Comparison of ENCODE assay signal across 8 cellular contexts in the genomic region with DNA sequence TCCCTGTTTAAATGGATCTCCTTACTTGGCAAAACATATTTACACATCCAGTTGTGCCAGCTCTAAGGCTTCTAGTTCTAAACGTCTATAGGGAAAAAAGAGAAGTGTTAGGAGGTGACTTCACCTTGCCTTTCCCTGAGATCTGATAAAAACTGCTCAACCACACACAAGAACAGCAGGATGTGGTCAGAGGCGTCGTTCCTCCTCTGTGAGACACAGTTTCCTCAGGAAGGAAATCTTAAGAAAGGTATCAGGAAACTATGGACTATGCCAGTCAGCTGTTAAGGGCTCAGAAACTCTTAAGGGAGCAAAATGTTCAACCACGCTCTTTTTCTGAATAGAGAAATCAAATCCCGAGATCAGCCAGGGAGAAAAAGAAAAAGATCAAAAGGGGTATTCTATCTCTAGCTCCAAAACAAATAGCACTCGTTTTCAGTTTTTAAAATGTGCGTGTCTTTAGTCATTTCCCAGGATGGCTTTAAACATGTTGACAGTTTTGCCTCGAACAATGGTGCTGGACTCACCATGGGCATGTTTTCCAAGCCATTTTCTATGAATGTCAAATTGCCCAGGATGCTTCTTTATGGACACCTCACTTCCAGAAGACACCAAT.
DNase-seq lines count a peak whose midpoint lies in the region; ATAC-seq and TF ChIP-seq lines count a peak whose summit lies in the region.

No MANE protein-coding gene starts in this region.

- peaks cover 8% of the 10 kb centered on the region for H3K9me3 Mint-ChIP-seq in activated CD4-positive, alpha-beta memory T cell treated with anti-CD3 and anti-CD28 coated beads for 36 hours

- peak overlapping the region; percentile 35 to 75 (median 57) for H3K27ac ChIP-seq in heart left ventricle

- DNase-seq in AG08395 (ENCODE audit: low spot score) (peak; percentile 44), HT1080 (ENCODE audit: low read depth) (peak; percentile 97), heart left ventricle (peak in 4 of 5 donors; percentile 20 to 53 (median 28)), iPS-NIHi7 (ENCODE audit: extremely low spot score) (no peak), NCI-H748 (lab: John Stamatoyannopoulos, UW; ENCODE audit: unreplicated experiment) (no peak)
- peak; percentile 55 for DNase-seq in activated CD4-positive, alpha-beta memory T cell treated with anti-CD3 and anti-CD28 coated beads for 36 hours
- DNase-seq in stimulated activated naive CD4-positive, alpha-beta T cell treated with Interleukin-2 at 50 U/mL for 16 hours (lab: John Stamatoyannopoulos, UW), result peak; percentile 1

- 37 to 46% (median 40%) methylated on average over 8 of the region's 8 CpGs for WGBS in heart left ventricle, 4 donors

- no peak for TF ChIP-seq CTCF in heart left ventricle (IDR thresholded peaks at IDR 0.05)

- POLR2A ChIA-PET in activated CD4-positive, alpha-beta memory T cell treated with anti-CD3 and anti-CD28 coated beads for 36 hours (lab: Charles Lee), result no interaction called here

- intact Hi-C loops in activated CD4-positive, alpha-beta memory T cell treated with anti-CD3 and anti-CD28 coated beads for 36 hours (cut with micrococcal nuclease), result loop anchor here (2.0 kb wide), 1 partner anchor 16 kb away; no protein-coding TSS in a partner anchor
- intact Hi-C loops in heart left ventricle (cut with DNase I), result loop anchor here in 2 of 10 donors (5.0 to 10.0 kb wide), 3 partner anchors 60 to 70 kb away; no protein-coding TSS in a partner anchor

- CTCF ChIA-PET in activated CD4-positive, alpha-beta memory T cell treated with anti-CD3 and anti-CD28 coated beads for 36 hours (lab: Charles Lee), result no interaction called here

- H3K4me3 ChIP-seq in heart left ventricle, result peak overlapping the region in 1 of 12 donors; percentile 8

- no peaks in the 10 kb centered on the region for H3K27me3 ChIP-seq in heart left ventricle

- no peaks in the 10 kb centered on the region for H3K36me3 Mint-ChIP-seq in activated CD4-positive, alpha-beta memory T cell treated with anti-CD3 and anti-CD28 coated beads for 36 hours

- H3K9me3 ChIP-seq in heart left ventricle, result no peaks in the 10 kb centered on the region

- H3K36me3 ChIP-seq in heart left ventricle, result no peaks in the 10 kb centered on the region

- TF ChIP-seq POLR2A in heart left ventricle (IDR thresholded peaks at IDR 0.05), result no peak

- H3K4me1 Mint-ChIP-seq in activated CD4-positive, alpha-beta memory T cell treated with anti-CD3 and anti-CD28 coated beads for 36 hours (ENCODE audit: low read depth), result peaks cover 35% of the 10 kb centered on the region

- H3K4me1 ChIP-seq in heart left ventricle, result peaks cover 0 to 23% (median 0%) of the 10 kb centered on the region in 12 donors

- H3K27me3 Mint-ChIP-seq in activated CD4-positive, alpha-beta memory T cell treated with anti-CD3 and anti-CD28 coated beads for 36 hours, result no peaks in the 10 kb centered on the region

- H3K4me3 Mint-ChIP-seq in activated CD4-positive, alpha-beta memory T cell treated with anti-CD3 and anti-CD28 coated beads for 36 hours, result peak overlapping the region; percentile 21

- ATAC-seq in heart left ventricle (peak in 3 of 4 donors; percentile 77 to 96 (median 90)), GM21825 (IDR thresholded peaks at IDR 0.05; ENCODE audit: unreplicated experiment) (no peak)

- no peak overlapping the region for H3K27ac Mint-ChIP-seq in activated CD4-positive, alpha-beta memory T cell treated with anti-CD3 and anti-CD28 coated beads for 36 hours

Comparison
In these comparisons a context has a peak if more than half of its experiments do, and no peak if none do; other contexts are left out.
1. DNase-seq: peak in AG08395 (single experiment), HT1080 (single experiment), activated CD4-positive, alpha-beta memory T cell treated with anti-CD3 and anti-CD28 coated beads for 36 hours (single experiment), heart left ventricle (4 of 5) and stimulated activated naive CD4-positive, alpha-beta T cell treated with Interleukin-2 at 50 U/mL for 16 hours (single experiment); none in iPS-NIHi7 (single experiment) and NCI-H748 (single experiment).